ENCODE assay signal across 1 cellular context in genomic region chr2:26316041-26316440, GRCh38.
TF ChIP-seq lines count a peak whose summit lies in the region.

No MANE protein-coding gene starts in this region.

TF ChIP-seq in K562, 482 proteins besides CTCF, POLR2A, EP300 and RAD21:
- TF ChIP-seq POLR3G (IDR thresholded peaks at IDR 0.05; ENCODE audit: extremely low read depth, insufficient read length, insufficient replicate concordance) (no peak), ZNF121 (CRISPR knock-in tag; conservative IDR thresholded peaks at IDR 0.05) (no peak)
TF ChIP-seq in K562: peak in this region for 0.
